Comparison of ENCODE assay signal across 1 cellular context in genomic region chr14:32492482-32492881, GRCh38.
TF ChIP-seq lines count a peak whose summit lies in the region.

No MANE protein-coding gene starts in this region.

TF ChIP-seq in SK-N-SH, 30 proteins besides CTCF, POLR2A, EP300 and RAD21 (continued from another document):
- TF ChIP-seq REST (IDR thresholded peaks at IDR 0.05; ENCODE audit: low read depth, low read length) (no peak), USF1 (IDR thresholded peaks at IDR 0.05; ENCODE audit: borderline replicate concordance, low read depth) (no peak), MEF2A (IDR thresholded peaks at IDR 0.05; ENCODE audit: borderline replicate concordance, low read depth) (peak; percentile 66), FOSL2 (IDR thresholded peaks at IDR 0.05; ENCODE audit: borderline replicate concordance, low read depth) (no peak), CHD2 (IDR thresholded peaks at IDR 0.05; ENCODE audit: low read length, partially characterized antibody) (no peak), PBX3 (IDR thresholded peaks at IDR 0.05) (peak; percentile 59), MXI1 (IDR thresholded peaks at IDR 0.05; ENCODE audit: low read depth, low read length) (no peak), FOXM1 (IDR thresholded peaks at IDR 0.05; ENCODE audit: low read depth) (peak; percentile 77), GABPA (IDR thresholded peaks at IDR 0.05; ENCODE audit: low read depth) (no peak), SIN3A (IDR thresholded peaks at IDR 0.05; ENCODE audit: borderline replicate concordance, low read depth, low read length) (no peak), TEAD4 (IDR thresholded peaks at IDR 0.05; ENCODE audit: borderline replicate concordance, insufficient read depth) (peak; percentile 39; the same call in 1 of the 2 replicates), TAF1 (IDR thresholded peaks at IDR 0.05; ENCODE audit: borderline replicate concordance, low read depth, low read length) (no peak), YY1 (IDR thresholded peaks at IDR 0.05; ENCODE audit: low read depth) (no peak), ELF1 (IDR thresholded peaks at IDR 0.05) (no peak)
